9 cellular contexts compared by ENCODE assay signal in the genomic region with DNA sequence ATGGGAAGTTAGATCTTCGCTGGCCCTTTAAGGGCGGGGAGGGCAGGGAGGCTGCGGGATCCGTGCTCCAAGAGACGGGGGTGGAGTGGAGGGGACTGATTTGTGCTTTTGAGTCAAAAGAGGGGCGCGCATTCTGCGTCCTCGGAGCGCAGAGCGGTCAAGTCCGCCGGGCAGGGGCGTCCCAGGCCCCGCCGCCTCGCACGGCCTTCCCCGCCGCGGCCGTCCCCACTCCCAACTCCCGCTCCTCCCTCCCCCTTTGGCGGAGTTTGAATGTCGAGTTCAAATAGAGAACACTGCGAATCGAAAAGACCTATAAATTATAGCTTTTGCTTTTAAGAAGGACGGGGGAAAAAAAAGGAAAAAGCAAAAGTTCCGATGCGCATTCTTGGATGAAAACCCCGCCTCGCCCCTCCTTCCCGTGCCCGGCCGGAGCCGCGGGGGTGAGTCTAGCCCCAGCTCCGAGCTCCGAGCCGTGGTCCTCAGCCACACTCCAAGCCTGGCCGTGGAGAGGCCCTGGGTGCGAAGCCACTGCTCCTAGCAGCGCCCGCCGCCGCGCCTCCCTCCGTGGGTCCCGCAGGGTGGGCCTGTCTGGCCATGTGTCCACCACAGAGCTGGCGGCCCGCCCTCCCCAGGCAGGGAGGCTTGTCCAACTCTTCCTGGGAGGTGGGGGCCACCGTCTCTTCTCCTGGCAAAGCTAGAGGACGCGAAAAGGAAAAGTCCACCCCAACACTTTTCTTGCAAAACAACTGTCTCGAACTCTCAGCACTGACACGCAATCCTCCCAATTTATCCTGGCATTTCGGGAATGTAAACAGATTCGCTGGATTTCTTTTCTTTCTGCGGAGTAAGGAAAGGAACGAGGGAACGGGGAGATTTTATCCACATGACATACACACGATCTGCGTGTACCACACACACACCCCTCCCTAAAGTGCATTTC. TPM values are rescaled to one million over a fixed set of nuclear protein-coding genes. Genes with fewer than 3 reads are reported as not detected.
DNase-seq lines count a peak whose midpoint lies in the region; ATAC-seq, FAIRE-seq and TF ChIP-seq lines count a peak whose summit lies in the region.
"Had no signal": no experiment of that assay in that cellular context is flagged by ENCODE, and none has a peak within 500 bp of the region (broad histone marks: within the 10 kb centered on the region; RNA-seq: fewer than 3 reads in every experiment).

No MANE protein-coding gene starts in this region.

- CTCF ChIA-PET in A549 (lab: Yijun Ruan, JAX) = interaction anchor here (0.5 to 39.8 kb wide), 12 partner anchors 10 to 515 kb away, joined by 3 to 1281 read pairs (median 8); a partner anchor contains a TSS
- CTCF ChIA-PET in OCI-LY7 (lab: Charles Lee; ENCODE audit: unreplicated experiment) = no interaction called here

- H3K4me3 ChIP-seq in A549 (peak overlapping the region; percentile 56), muscle layer of duodenum (ENCODE audit: low read depth in 1 of 2, low read length in 2 of 2) (peak overlapping the region; percentile 7 to 49), OCI-LY7 (ENCODE audit: low read depth, low read length, poor library complexity, severe bottlenecking) (no peak overlapping the region)

- H3K27ac Mint-ChIP-seq in HFFc6 = peak overlapping the region; percentile 82

- no peaks in the 10 kb centered on the region for H4K20me1 ChIP-seq in OCI-LY7 (ENCODE audit: insufficient read depth, low read length)

- H2AFZ ChIP-seq in OCI-LY7 (ENCODE audit: low read length) = no peak overlapping the region

- BruUV-seq in OCI-LY7 (replicated peaks; lab: Mats Ljungman, UMichigan) = no TSS peak

- peak overlapping the region; percentile 83 for H3K4me3 Mint-ChIP-seq in HFFc6

- peaks cover 19% of the 10 kb centered on the region for H3K27me3 Mint-ChIP-seq in HFFc6 (ENCODE audit: insufficient read depth)

- TF ChIP-seq EP300 in A549 (IDR thresholded peaks at IDR 0.05) = no peak

- ATAC-seq in A549 (peak; percentile 22 to 54), HG03108 (IDR thresholded peaks at IDR 0.05; ENCODE audit: unreplicated experiment) (no peak), GM19467 (IDR thresholded peaks at IDR 0.05; ENCODE audit: unreplicated experiment) (no peak)

- H3K9me3 ChIP-seq in A549 (no peaks in the 10 kb centered on the region), muscle layer of duodenum (ENCODE audit: control insufficient read depth in 1 of 2, low read length in 2 of 2) (no peaks in the 10 kb centered on the region), OCI-LY7 (ENCODE audit: low read length) (no peaks in the 10 kb centered on the region)

- peaks cover 9% of the 10 kb centered on the region; the same call in 1 of the 2 replicates for H3K79me2 ChIP-seq in OCI-LY7 (ENCODE audit: insufficient read depth, low read depth, low read length)

- POLR2A ChIA-PET in A549 (lab: Yijun Ruan, JAX) (interaction anchor here (1.1 to 3.2 kb wide), 4 partner anchors 16 to 46 kb away, joined by 4 to 19 read pairs (median 8); a partner anchor contains a TSS), OCI-LY7 (lab: Charles Lee) (no interaction called here)

- H3K36me3 ChIP-seq in muscle layer of duodenum (ENCODE audit: control insufficient read depth in 1 of 2, insufficient read depth in 2 of 2, low read length in 2 of 2) (peaks cover 0 to 9% of the 10 kb centered on the region in 2 donors), OCI-LY7 (ENCODE audit: insufficient read depth, low read length) (peaks cover 8% of the 10 kb centered on the region)

- peak; percentile 46 for TF ChIP-seq POLR2A in A549 (IDR thresholded peaks at IDR 0.05; ENCODE audit: low read length)

- peaks cover 21% of the 10 kb centered on the region for H3K4me1 Mint-ChIP-seq in HFFc6 (ENCODE audit: low read depth)

- DNase-seq in A549 (ENCODE audit: low read depth in 1 of 2, low spot score in 1 of 2) = peak; percentile 80 to 85
- DNase-seq in HFFc6 = peak; percentile 85
- peak; percentile 94 for DNase-seq in dedifferentiated amniotic fluid mesenchymal stem cell (ENCODE audit: extremely low spot score)
- no peak for DNase-seq in OCI-M1 (lab: John Stamatoyannopoulos, UW)
- no peak for DNase-seq in OCI-LY7 (ENCODE audit: low spot score)
- DNase-seq: activated gamma-delta T cell had no signal

- under 1% methylated on average over 55 of the region's 63 CpGs for WGBS in A549 (ENCODE audit: missing lambda C conversion rate)

- peaks cover 42% of the 10 kb centered on the region for H3K4me1 ChIP-seq in A549
- H3K4me1 ChIP-seq in muscle layer of duodenum (ENCODE audit: control insufficient read depth in 1 of 2, insufficient read depth in 2 of 2, low read length in 2 of 2) = peaks cover 0 to 46% of the 10 kb centered on the region in 2 donors
- peaks cover 23% of the 10 kb centered on the region for H3K4me1 ChIP-seq in OCI-LY7 (ENCODE audit: insufficient read depth, low read length, poor library complexity, severe bottlenecking)

- no peaks in the 10 kb centered on the region for H3K9me3 Mint-ChIP-seq in HFFc6

- H3K27ac ChIP-seq in A549 = peak overlapping the region; percentile 82 to 97
- no peak overlapping the region for H3K27ac ChIP-seq in muscle layer of duodenum (ENCODE audit: low read length)
- H3K27ac ChIP-seq in OCI-LY7 (ENCODE audit: low read depth, low read length, poor library complexity, severe bottlenecking) = no peak overlapping the region

- H3K36me3 Mint-ChIP-seq in HFFc6 (ENCODE audit: low read depth) = no peaks in the 10 kb centered on the region

- 0 out of 5 replicates have a peak, but pooled peaks of 1 of the 2 experiments have one; percentile 11 for TF ChIP-seq RAD21 in A549 (conservative IDR thresholded peaks at IDR 0.05 in 1 of 2, IDR thresholded peaks at IDR 0.05 in 1 of 2)

- no peaks in the 10 kb centered on the region for H3K9me2 ChIP-seq in OCI-LY7 (ENCODE audit: insufficient read depth, low read length)

- peaks cover 48% of the 10 kb centered on the region for H3K27me3 ChIP-seq in muscle layer of duodenum (ENCODE audit: low read depth, low read length)

- peak overlapping the region; percentile 88 for H3K4me2 ChIP-seq in A549
- H3K4me2 ChIP-seq in OCI-LY7 (ENCODE audit: low read length) = no peak overlapping the region

- no peak; the same call in 2 of the 3 replicates for TF ChIP-seq CTCF in A549 (IDR thresholded peaks at IDR 0.05)
- TF ChIP-seq CTCF in HFFc6 (IDR thresholded peaks at IDR 0.05) = no peak
- TF ChIP-seq CTCF in OCI-LY7 (conservative IDR thresholded peaks at IDR 0.05; ENCODE audit: low read length) = no peak

- no peak for FAIRE-seq in A549 (lab: Jason Lieb, UNC)

- intact Hi-C loops in OCI-LY7 (cut with micrococcal nuclease; ENCODE audit: unreplicated experiment) = no loop called here

TF ChIP-seq in A549, 52 proteins besides CTCF, POLR2A, EP300 and RAD21 (continues in another document):
- TF ChIP-seq ZSCAN20 (CRISPR knock-in tag; IDR thresholded peaks at IDR 0.05) (no peak), ESRRA (IDR thresholded peaks at IDR 0.05; ENCODE audit: borderline replicate concordance, low read length) (no peak), MYC (IDR thresholded peaks at IDR 0.05; ENCODE audit: borderline replicate concordance, low read length) (no peak), FOXS1 (CRISPR knock-in tag; IDR thresholded peaks at IDR 0.05) (no peak), ZFP36 (IDR thresholded peaks at IDR 0.05; ENCODE audit: borderline replicate concordance, partially characterized antibody) (no peak), RFX5 (IDR thresholded peaks at IDR 0.05) (no peak), CHD2 (IDR thresholded peaks at IDR 0.05; ENCODE audit: low read length, partially characterized antibody) (no peak), JUNB (IDR thresholded peaks at IDR 0.05) (no peak), CBX2 (IDR thresholded peaks at IDR 0.05; ENCODE audit: borderline replicate concordance, low read depth) (no peak)
- TF ChIP-seq, protein P1, sequence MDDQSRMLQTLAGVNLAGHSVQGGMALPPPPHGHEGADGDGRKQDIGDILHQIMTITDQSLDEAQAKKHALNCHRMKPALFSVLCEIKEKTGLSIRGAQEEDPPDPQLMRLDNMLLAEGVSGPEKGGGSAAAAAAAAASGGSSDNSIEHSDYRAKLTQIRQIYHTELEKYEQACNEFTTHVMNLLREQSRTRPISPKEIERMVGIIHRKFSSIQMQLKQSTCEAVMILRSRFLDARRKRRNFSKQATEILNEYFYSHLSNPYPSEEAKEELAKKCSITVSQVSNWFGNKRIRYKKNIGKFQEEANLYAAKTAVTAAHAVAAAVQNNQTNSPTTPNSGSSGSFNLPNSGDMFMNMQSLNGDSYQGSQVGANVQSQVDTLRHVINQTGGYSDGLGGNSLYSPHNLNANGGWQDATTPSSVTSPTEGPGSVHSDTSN (IDR thresholded peaks at IDR 0.05) = no peak; the same call in 1 of the 2 replicates

RNA-seq across cellular contexts. Expression of a gene that starts 3.6 kb away (rescaled TPM):
- 1.5 and 2.8 TPM in 2 replicates for polyA plus RNA-seq in A549 (2011; rRNA removed)
- polyA plus RNA-seq in A549 (2012; cell fraction: cytosol; rRNA removed) = 3.5 and 3.8 TPM in 2 replicates
- 4.8 and 7.2 TPM in 2 replicates for polyA plus RNA-seq in A549 (2012; cell fraction: nucleus; rRNA removed)
- polyA plus RNA-seq in A549 (2017; fragmentation: RNase III; extraction: RNeasy Plus Mini Kit Qiagen cat#74134 plus additional on column Dnase treatment) = 11.0 to 13.1 TPM (median 11.9 TPM) in 3 replicates
- polyA minus RNA-seq in A549 (2011; rRNA and poly(A)+ RNA removed) = 2.5 and 2.8 TPM in 2 replicates
- 10 to 100 TPM in 1 of 6 experiments, 1 to 10 TPM in 5; 6.0 to 10.6 (median 8.1) TPM for total RNA-seq in HFFc6 (2021; fragmentation: NEBNext Ultra II Directional; extraction: Animal tissue kit (Norgen Biotek cat#: 25700))
- 7.5 and 11.7 TPM in 2 replicates for total RNA-seq in OCI-LY7 (2014; rRNA removed; shearing (Covaris generic))
- 13.9 and 16.3 TPM in 2 replicates for total RNA-seq in OCI-LY7 (2022)

RNA-seq across cellular contexts. Expression of a gene that starts 15.3 kb away (rescaled TPM):
- polyA plus RNA-seq in A549 (2011; rRNA removed) (7.4 and 8.2 TPM in 2 replicates), A549 (2017; fragmentation: RNase III; extraction: RNeasy Plus Mini Kit Qiagen cat#74134 plus additional on column Dnase treatment) (13.6 to 16.4 TPM (median 14.9 TPM) in 3 replicates)
- polyA plus RNA-seq in A549 (2012; cell fraction: cytosol; rRNA removed) = 14.4 and 18.3 TPM in 2 replicates
- polyA plus RNA-seq in A549 (2012; cell fraction: nucleus; rRNA removed) = 29.6 and 34.9 TPM in 2 replicates
- polyA minus RNA-seq in A549 (2011; rRNA and poly(A)+ RNA removed) = 11.6 and 13.7 TPM in 2 replicates
- 1 to 10 TPM in 5 of 6 experiments, under 1 TPM in 1; 0.75 to 2.0 (median 1.4) TPM for total RNA-seq in HFFc6 (2021; fragmentation: NEBNext Ultra II Directional; extraction: Animal tissue kit (Norgen Biotek cat#: 25700))
- total RNA-seq in OCI-LY7 (2014; rRNA removed; shearing (Covaris generic)) = 29.9 and 31.5 TPM in 2 replicates
- 27.9 and 31.2 TPM in 2 replicates for total RNA-seq in OCI-LY7 (2022)

RNA-seq across cellular contexts. Expression of a gene that starts 46.0 kb away (rescaled TPM):
- polyA plus RNA-seq in A549 (2011; rRNA removed) (21.9 and 34.1 TPM in 2 replicates), A549 (2017; fragmentation: RNase III; extraction: RNeasy Plus Mini Kit Qiagen cat#74134 plus additional on column Dnase treatment) (25.9 to 31.9 TPM (median 31.0 TPM) in 3 replicates)
- polyA plus RNA-seq in A549 (2012; cell fraction: cytosol; rRNA removed) = 31.9 and 46.3 TPM in 2 replicates
- polyA plus RNA-seq in A549 (2012; cell fraction: nucleus; rRNA removed) = 48.9 and 61.8 TPM in 2 replicates
- polyA minus RNA-seq in A549 (2011; rRNA and poly(A)+ RNA removed) = 20.6 and 27.0 TPM in 2 replicates
- total RNA-seq in HFFc6 (2021; fragmentation: NEBNext Ultra II Directional; extraction: Animal tissue kit (Norgen Biotek cat#: 25700)) = 10 to 100 TPM; 18.2 to 20.2 (median 19.3) TPM
- total RNA-seq in OCI-LY7 (2014; rRNA removed; shearing (Covaris generic)) = 98.9 and 109 TPM in 2 replicates
- 110 and 121 TPM in 2 replicates for total RNA-seq in OCI-LY7 (2022)

Comparison
In these comparisons a context has a peak if more than half of its experiments do, and no peak if none do; other contexts are left out.
1. ATAC-seq: peak in A549 (2 of 2); none in HG03108 (single experiment) and GM19467 (single experiment).
2. DNase-seq: peak in A549 (2 of 2), HFFc6 (single experiment) and dedifferentiated amniotic fluid mesenchymal stem cell (single experiment); none in OCI-M1 (single experiment) and OCI-LY7 (single experiment).
3. H3K27ac ChIP-seq: peak in A549 (2 of 2); none in muscle layer of duodenum (single experiment) and OCI-LY7 (single experiment).
4. RNA of a gene that starts 15.3 kb away (total RNA-seq): 27.9 to 31.5 TPM in OCI-LY7; 0.75 to 2.0 TPM in HFFc6; every median in the first group is over 4 times any median in the second.
5. RNA of a gene that starts 46.0 kb away (total RNA-seq): 98.9 to 121 TPM in OCI-LY7; 18.2 to 20.2 TPM in HFFc6; every median in the first group is over 4 times any median in the second.